In genomic region chr1:63877816-63878215, GRCh38 we compare ENCODE assay signal across 15 cellular contexts.
DNase-seq lines count a peak whose midpoint lies in the region; ATAC-seq and TF ChIP-seq lines count a peak whose summit lies in the region.
"Had no signal": no experiment of that assay in that cellular context is flagged by ENCODE, and none has a peak within 500 bp of the region (broad histone marks: within the 10 kb centered on the region; RNA-seq: fewer than 3 reads in every experiment).

No MANE protein-coding gene starts in this region.

- no peak overlapping the region for H3K27ac ChIP-seq in H9 (ENCODE audit: insufficient read length, low read depth, low read length)
- H3K27ac ChIP-seq in RWPE1 = no peak overlapping the region
- no peak overlapping the region for H3K27ac ChIP-seq in thyroid gland
- H3K27ac ChIP-seq: left ventricle myocardium inferior, neutrophil had no signal

- H2AFZ ChIP-seq in H9 (ENCODE audit: low read length) = no peak overlapping the region

- H3K36me3 Mint-ChIP-seq in H9 (ENCODE audit: insufficient read depth in 1 of 3, low read depth in 3 of 3) = no peaks in the 10 kb centered on the region
- peaks cover 5% of the 10 kb centered on the region for H3K36me3 Mint-ChIP-seq in Caco-2 (ENCODE audit: insufficient read depth, unreplicated experiment)

- no peak overlapping the region for H3K23ac ChIP-seq in H9 (ENCODE audit: insufficient read length, low read depth, low read length)

- H3K14ac ChIP-seq in H9 (ENCODE audit: insufficient read depth, low read length) = no peak overlapping the region

- H3K27me3 Mint-ChIP-seq in H9 (ENCODE audit: low read depth) (no peaks in the 10 kb centered on the region), Caco-2 (ENCODE audit: insufficient read depth, unreplicated experiment) (no peaks in the 10 kb centered on the region)

- H3K9me3 ChIP-seq in H9 (ENCODE audit: control insufficient read depth, low read depth, low read length) (no peaks in the 10 kb centered on the region), thyroid gland (no peaks in the 10 kb centered on the region), Caco-2 (no peaks in the 10 kb centered on the region)
- H3K9me3 ChIP-seq: left ventricle myocardium inferior, neutrophil had no signal

- H3K4me1 ChIP-seq in H9 (ENCODE audit: insufficient read depth, low read length) = peaks cover 11% of the 10 kb centered on the region; the same call in 1 of the 2 replicates
- H3K4me1 ChIP-seq in thyroid gland = peaks cover 0 to 4% of the 10 kb centered on the region in 2 donors
- H3K4me1 ChIP-seq in Caco-2 = peaks cover 10% of the 10 kb centered on the region; the same call in 1 of the 2 replicates

- H3K79me2 ChIP-seq in H9 (ENCODE audit: insufficient read depth, low read length) = peaks cover 27% of the 10 kb centered on the region; the same call in 1 of the 2 replicates

- no peaks in the 10 kb centered on the region for H3K23me2 ChIP-seq in H9 (ENCODE audit: insufficient read length, low read depth, low read length, poor library complexity, severe bottlenecking)

- no peak overlapping the region for H2BK12ac ChIP-seq in H9 (ENCODE audit: insufficient read length, low read depth, low read length)

- H3T11ph ChIP-seq in H9 (ENCODE audit: low read length) = no peak overlapping the region

- H3K9ac ChIP-seq in H9 (ENCODE audit: extremely low read depth, insufficient read length, low read length) = no peak overlapping the region

- no TSS peak for BruUV-seq in Caco-2 (replicated peaks; lab: Mats Ljungman, UMichigan)

- no peaks in the 10 kb centered on the region for H3K9me3 Mint-ChIP-seq in H9
- no peaks in the 10 kb centered on the region for H3K9me3 Mint-ChIP-seq in Caco-2 (ENCODE audit: unreplicated experiment)
- H3K9me3 Mint-ChIP-seq: activated T-cell treated with anti-CD3 and anti-CD28 coated beads, Interleukin-2, amount 50 U/mL, for 24 hours; central memory CD8-positive, alpha-beta T cell had no signal

- peaks cover 18% of the 10 kb centered on the region for H3K79me1 ChIP-seq in H9 (ENCODE audit: insufficient read depth, low read depth, low read length, poor library complexity, severe bottlenecking)

- H4K91ac ChIP-seq in H9 (ENCODE audit: insufficient read length, low read depth, low read length) = no peak overlapping the region

- no peak overlapping the region for H3K4me2 ChIP-seq in H9 (ENCODE audit: insufficient read depth, insufficient read length, low read length)

- no peak for TF ChIP-seq POLR2A in thyroid gland (IDR thresholded peaks at IDR 0.05)

- DNase-seq in H9 = no peak
- peak; percentile 36 for DNase-seq in RWPE1 (ENCODE audit: low spot score)
- DNase-seq in fibroblast of pulmonary artery (ENCODE audit: low read depth) = peak; percentile 57
- peak; percentile 12 to 37 for DNase-seq in thyroid gland
- DNase-seq in Right ventricle myocardium superior = no peak
- no peak for DNase-seq in Caco-2
- no peak for DNase-seq in NCI-H345 (lab: John Stamatoyannopoulos, UW)
- DNase-seq: activated T-cell treated with anti-CD3 and anti-CD28 coated beads, Interleukin-2, amount 50 U/mL, for 24 hours; foreskin melanocyte; left ventricle myocardium inferior; SIG-M5; stimulated activated CD4-positive, alpha-beta T cell treated with anti-CD3 and anti-CD28 coated beads, Interleukin-1b, Interleukin-23, amount 100 ng/mL, for 48 hours; stimulated activated naive CD4-positive, alpha-beta T cell had no signal

- CTCF ChIA-PET in RWPE1 (lab: Yijun Ruan, JAX) = no interaction called here
- CTCF ChIA-PET in Caco-2 (lab: Charles Lee) = no interaction called here

- no peak overlapping the region for H4K8ac ChIP-seq in H9 (replicated peaks; ENCODE audit: insufficient read length, low read depth, low read length)

- no peak overlapping the region for H2BK120ac ChIP-seq in H9 (ENCODE audit: low read depth, low read length, poor library complexity, severe bottlenecking)

- H3K56ac ChIP-seq in H9 (ENCODE audit: insufficient read length, low read depth, low read length) = no peak overlapping the region

- H3K4me3 Mint-ChIP-seq in H9 = no peak overlapping the region
- no peak overlapping the region for H3K4me3 Mint-ChIP-seq in Caco-2 (ENCODE audit: unreplicated experiment)
- H3K4me3 Mint-ChIP-seq: activated T-cell treated with anti-CD3 and anti-CD28 coated beads, Interleukin-2, amount 50 U/mL, for 24 hours; central memory CD8-positive, alpha-beta T cell had no signal

- no peak for ATAC-seq in Right ventricle myocardium superior (ENCODE audit: poor library complexity)

- no peaks in the 10 kb centered on the region for H3K36me3 ChIP-seq in thyroid gland
- H3K36me3 ChIP-seq in Caco-2 (ENCODE audit: control insufficient read depth, insufficient read depth, low read length) = no peaks in the 10 kb centered on the region
- H3K36me3 ChIP-seq: left ventricle myocardium inferior, neutrophil had no signal

- H3K18ac ChIP-seq in H9 (ENCODE audit: insufficient read length, low read depth, low read length) = no peak overlapping the region

- H3K4ac ChIP-seq in H9 (ENCODE audit: low read depth, low read length) = no peak overlapping the region

- intact Hi-C loops in thyroid gland (cut with DNase I) (no loop called here), Right ventricle myocardium superior (cut with DNase I) (no loop called here), Caco-2 (cut with micrococcal nuclease; ENCODE audit: unreplicated experiment) (no loop called here)

- H2BK15ac ChIP-seq in H9 (ENCODE audit: low read depth, low read length) = no peak overlapping the region

- H3K27me3 ChIP-seq in H9 (ENCODE audit: insufficient read depth, low read length) (no peaks in the 10 kb centered on the region), thyroid gland (no peaks in the 10 kb centered on the region), Caco-2 (replicated peaks; ENCODE audit: control insufficient read depth, insufficient read depth, low read length) (no peaks in the 10 kb centered on the region)
- H3K27me3 ChIP-seq: neutrophil had no signal

- no CpG with 5 or more reads among the region's 3 CpGs for WGBS in H9 (ENCODE audit: extremely low coverage, insufficient read length, low lambda C conversion rate)
- 36 to 57% methylated on average over 3 of the region's 3 CpGs for WGBS in thyroid gland, 2 donors

- H3K4me3 ChIP-seq in fibroblast of pulmonary artery (replicated peaks; ENCODE audit: low read depth, low read length) (no peak overlapping the region), thyroid gland (replicated peaks in 1 of 3) (no peak overlapping the region), Caco-2 (ENCODE audit: low read depth, low read length) (no peak overlapping the region)
- H3K4me3 ChIP-seq: left ventricle myocardium inferior had no signal

- no peak overlapping the region for H4K5ac ChIP-seq in H9 (ENCODE audit: insufficient read length, low read depth, low read length)

- no peak overlapping the region for H2BK5ac ChIP-seq in H9 (ENCODE audit: insufficient read length, low read length)

- H2AK5ac ChIP-seq in H9 (ENCODE audit: insufficient read length, low read length) = no peak overlapping the region

- no peaks in the 10 kb centered on the region for H4K20me1 ChIP-seq in H9 (ENCODE audit: control insufficient read depth, insufficient read depth, insufficient read length)

- H3K27ac Mint-ChIP-seq in H9 = peak overlapping the region in 2 of 3 experiments; percentile 10 to 62; a peak in 1 of 7 replicates
- H3K27ac Mint-ChIP-seq in Caco-2 (ENCODE audit: unreplicated experiment) = no peak overlapping the region
- H3K27ac Mint-ChIP-seq: activated T-cell treated with anti-CD3 and anti-CD28 coated beads, Interleukin-2, amount 50 U/mL, for 24 hours had no signal

- POLR2A ChIA-PET in RWPE1 (lab: Yijun Ruan, JAX; ENCODE audit: low non-redundant PET) (no interaction called here), Caco-2 (lab: Charles Lee) (no interaction called here)

- TF ChIP-seq CTCF in H9 (conservative IDR thresholded peaks at IDR 0.05) (no peak), RWPE1 (conservative IDR thresholded peaks at IDR 0.05; ENCODE audit: low read depth) (no peak), fibroblast of pulmonary artery (IDR thresholded peaks at IDR 0.05; ENCODE audit: low read length, missing control alignments) (no peak), thyroid gland (IDR thresholded peaks at IDR 0.05) (no peak), Caco-2 (IDR thresholded peaks at IDR 0.05; ENCODE audit: insufficient read depth in 1 of 2, low read depth in 1 of 2, low read length in 1 of 2, severe bottlenecking in 1 of 2, unreplicated experiment in 1 of 2) (no peak)

- H3K4me1 Mint-ChIP-seq in H9 (peaks cover 64 to 77% of the 10 kb centered on the region in 2 experiments), Caco-2 (ENCODE audit: low read depth, unreplicated experiment) (peaks cover 27% of the 10 kb centered on the region)
- H3K4me1 Mint-ChIP-seq: central memory CD8-positive, alpha-beta T cell had no signal

- no peak overlapping the region for H2BK20ac ChIP-seq in H9 (ENCODE audit: low read depth, low read length, poor library complexity, severe bottlenecking)

Comparison
In these comparisons a context has a peak if more than half of its experiments do, and no peak if none do; other contexts are left out.
1. DNase-seq: peak in RWPE1 (single experiment), fibroblast of pulmonary artery (single experiment) and thyroid gland (2 of 2); none in H9 (single experiment), Right ventricle myocardium superior (single experiment), Caco-2 (0 of 2) and NCI-H345 (single experiment).